In genomic region chr14:60349663-60350365, GRCh38 we compare ENCODE assay signal across 8 cellular contexts.
DNase-seq lines count a peak whose midpoint lies in the region; ATAC-seq and FAIRE-seq lines count a peak whose summit lies in the region.

No MANE protein-coding gene starts in this region.

- H3K36me3 ChIP-seq in Karpas-422 (ENCODE audit: insufficient read depth, low read length): no peaks in the 10 kb centered on the region

- H2AFZ ChIP-seq in Karpas-422 (ENCODE audit: low read length): no peak overlapping the region

- peak; percentile 65 for DNase-seq in DMS53 (lab: John Stamatoyannopoulos, UW)
- DNase-seq in Karpas-422: peak; percentile 89
- DNase-seq in RKO (ENCODE audit: low spot score): peak; percentile 60
- peak; percentile 67 for DNase-seq in midbrain (lab: John Stamatoyannopoulos, UW)
- DNase-seq in 8988T: no peak

- no peaks in the 10 kb centered on the region for H3K27me3 ChIP-seq in Karpas-422 (ENCODE audit: low read length)

- H3K27me3 Mint-ChIP-seq in activated T-helper 17 cell treated with anti-CD3 and anti-CD28 coated beads, Interleukin-2, amount 50 U/mL, for 72 hours: peaks cover 7% of the 10 kb centered on the region

- H3K9me3 ChIP-seq in Karpas-422 (ENCODE audit: low read length): no peaks in the 10 kb centered on the region

- no peak overlapping the region for H3K4me3 Mint-ChIP-seq in activated T-helper 17 cell treated with anti-CD3 and anti-CD28 coated beads, Interleukin-2, amount 50 U/mL, for 72 hours

- H3K4me1 Mint-ChIP-seq in activated T-helper 17 cell treated with anti-CD3 and anti-CD28 coated beads, Interleukin-2, amount 50 U/mL, for 72 hours: no peaks in the 10 kb centered on the region

- H3K4me2 ChIP-seq in Karpas-422 (ENCODE audit: low read depth, low read length, poor library complexity, severe bottlenecking): no peak overlapping the region

- no peaks in the 10 kb centered on the region for H3K9me2 ChIP-seq in Karpas-422 (replicated peaks; ENCODE audit: insufficient read depth, low read length)

- H3K79me2 ChIP-seq in Karpas-422 (ENCODE audit: low read length): no peaks in the 10 kb centered on the region

- H3K9me3 Mint-ChIP-seq in activated T-helper 17 cell treated with anti-CD3 and anti-CD28 coated beads, Interleukin-2, amount 50 U/mL, for 72 hours: no peaks in the 10 kb centered on the region

- peak; percentile 74 for FAIRE-seq in endometrium (lab: Jason Lieb, UNC)

- peak; percentile 86 for ATAC-seq in GM19351 (IDR thresholded peaks at IDR 0.05; ENCODE audit: unreplicated experiment)
- ATAC-seq in activated T-helper 17 cell treated with anti-CD3 and anti-CD28 coated beads, Interleukin-2, amount 50 U/mL, for 72 hours (replicated peaks): no peak

- H3K27ac Mint-ChIP-seq in activated T-helper 17 cell treated with anti-CD3 and anti-CD28 coated beads, Interleukin-2, amount 50 U/mL, for 72 hours: no peak overlapping the region

- H3K4me3 ChIP-seq in Karpas-422 (ENCODE audit: low read length): no peak overlapping the region

- no peaks in the 10 kb centered on the region for H4K20me1 ChIP-seq in Karpas-422 (ENCODE audit: insufficient read depth, low read depth, low read length)

- peaks cover 19% of the 10 kb centered on the region for H3K4me1 ChIP-seq in Karpas-422 (ENCODE audit: low read length)

- H3K9ac ChIP-seq in Karpas-422 (ENCODE audit: low read length): no peak overlapping the region

- no peaks in the 10 kb centered on the region for H3K36me3 Mint-ChIP-seq in activated T-helper 17 cell treated with anti-CD3 and anti-CD28 coated beads, Interleukin-2, amount 50 U/mL, for 72 hours (ENCODE audit: low read depth)

- H3K27ac ChIP-seq in Karpas-422 (ENCODE audit: low read length): no peak overlapping the region
